ENCODE assay signal across 25 cellular contexts in the genomic region with DNA sequence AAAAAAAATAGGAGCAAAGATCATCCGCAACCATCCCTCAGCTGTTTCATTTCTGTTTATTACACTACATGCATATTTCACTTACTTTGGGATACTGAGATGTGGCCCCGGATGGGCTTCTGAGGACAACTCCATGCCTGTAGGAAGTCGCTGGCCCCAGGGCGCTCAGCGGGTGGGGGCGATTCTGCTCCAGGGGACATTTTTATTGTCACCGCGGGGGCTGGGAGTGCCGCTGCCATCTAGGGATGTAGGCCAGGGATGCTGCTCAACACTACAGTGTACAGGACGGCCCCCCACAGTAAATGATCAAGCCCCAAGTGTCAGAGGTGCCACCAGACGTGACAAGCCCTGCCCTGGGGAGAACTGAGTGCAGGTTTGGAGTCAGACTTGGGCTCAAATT. TPM values are rescaled to one million over a fixed set of nuclear protein-coding genes. Genes with fewer than 3 reads are reported as not detected.
DNase-seq lines count a peak whose midpoint lies in the region; ATAC-seq, FAIRE-seq and TF ChIP-seq lines count a peak whose summit lies in the region.
"Had no signal": no experiment of that assay in that cellular context is flagged by ENCODE, and none has a peak within 500 bp of the region (broad histone marks: within the 10 kb centered on the region; RNA-seq: fewer than 3 reads in every experiment).

No MANE protein-coding gene starts in this region.

- peak overlapping the region; percentile 84 for H3K4me3 Mint-ChIP-seq in HFFc6
- H3K4me3 Mint-ChIP-seq: activated CD4-positive, alpha-beta memory T cell treated with anti-CD3 and anti-CD28 coated beads for 36 hours; naive thymus-derived CD8-positive, alpha-beta T cell had no signal

- H3K27ac ChIP-seq in BLaER1 (no peak overlapping the region), GM12878 (ENCODE audit: control insufficient read depth, insufficient read depth) (no peak overlapping the region), trophoblast cell (ENCODE audit: low read depth, low read length) (no peak overlapping the region)

- RAD21 ChIA-PET in GM12878 (lab: Charles Lee; ENCODE audit: unreplicated experiment) = interaction anchor here (0.6 kb wide), 2 partner anchors 40 to 694 kb away, joined by 3 to 4 read pairs; no protein-coding TSS in a partner anchor

- FAIRE-seq in GM12878 (lab: Jason Lieb, UNC) = no peak

- no peaks in the 10 kb centered on the region for H3K9me3 ChIP-seq in BLaER1
- no peaks in the 10 kb centered on the region for H3K9me3 ChIP-seq in GM12878 (replicated peaks; ENCODE audit: control insufficient read depth, insufficient read depth, low read length)
- H3K9me3 ChIP-seq in trophoblast cell (ENCODE audit: insufficient read depth, low read depth, low read length) = no peaks in the 10 kb centered on the region
- H3K9me3 ChIP-seq: adrenal gland, upper lobe of right lung had no signal

- no peaks in the 10 kb centered on the region for H4K20me1 ChIP-seq in BLaER1
- H4K20me1 ChIP-seq in GM12878 (ENCODE audit: control insufficient read depth, insufficient read depth) = no peaks in the 10 kb centered on the region; the same call in 1 of the 2 replicates

- H3K79me1 ChIP-seq in trophoblast cell (ENCODE audit: low read length) = peaks cover 3% of the 10 kb centered on the region

- SMC1A ChIA-PET in GM12878 (lab: Charles Lee; ENCODE audit: uncharacterized antibody, unreplicated experiment) = interaction anchor here (0.5 kb wide), 1 partner anchor 147 kb away, joined by 3 read pairs; no protein-coding TSS in a partner anchor

- no peak overlapping the region for H4K8ac ChIP-seq in trophoblast cell (ENCODE audit: low read depth, low read length)

- peak overlapping the region; percentile 46 for H4K91ac ChIP-seq in trophoblast cell (ENCODE audit: low read depth, low read length)

- no peak overlapping the region for H3K18ac ChIP-seq in trophoblast cell (ENCODE audit: low read length)

- peaks cover 9% of the 10 kb centered on the region for H3K27me3 Mint-ChIP-seq in HFFc6 (ENCODE audit: insufficient read depth)
- H3K27me3 Mint-ChIP-seq: activated CD4-positive, alpha-beta memory T cell treated with anti-CD3 and anti-CD28 coated beads for 36 hours; naive thymus-derived CD8-positive, alpha-beta T cell had no signal

- H3K4me1 Mint-ChIP-seq in HFFc6 (ENCODE audit: low read depth) = peaks cover 30% of the 10 kb centered on the region

- H3K4me2 ChIP-seq in BLaER1 (0 out of 2 replicates have a peak overlapping the region, but pooled peaks have one; percentile 52), GM12878 (ENCODE audit: control insufficient read depth, insufficient read depth) (peak overlapping the region; percentile 44; the same call in 1 of the 2 replicates), trophoblast cell (ENCODE audit: low read length) (no peak overlapping the region)

- H3K27ac Mint-ChIP-seq in HFFc6 = no peak overlapping the region
- H3K27ac Mint-ChIP-seq: activated CD4-positive, alpha-beta memory T cell treated with anti-CD3 and anti-CD28 coated beads for 36 hours had no signal

- H3K36me3 ChIP-seq in BLaER1 (peaks cover 37% of the 10 kb centered on the region), GM12878 (ENCODE audit: control insufficient read depth in 2 of 2, insufficient read depth in 2 of 2, low read length in 1 of 2) (peaks cover 0 to 25% of the 10 kb centered on the region in 2 experiments; a peak in 3 of 4 replicates), trophoblast cell (ENCODE audit: control insufficient read depth in 1 of 2, insufficient read depth in 2 of 2, low read length in 2 of 2) (no peaks in the 10 kb centered on the region)

- H3K4me1 ChIP-seq in BLaER1 (peaks cover 43% of the 10 kb centered on the region), GM12878 (ENCODE audit: control insufficient read depth, insufficient read depth, low read length) (no peaks in the 10 kb centered on the region), trophoblast cell (ENCODE audit: control insufficient read depth in 1 of 2, insufficient read depth in 2 of 2, low read length in 2 of 2) (peaks cover 16 to 17% of the 10 kb centered on the region in 2 experiments)

- TF ChIP-seq EP300 in GM12878 (IDR thresholded peaks at IDR 0.05; ENCODE audit: borderline replicate concordance in 1 of 2, control insufficient read depth in 1 of 2, low read depth in 2 of 2, low read length in 2 of 2) = no peak

- H3K79me2 ChIP-seq in GM12878 (ENCODE audit: control insufficient read depth, insufficient read depth, low read length) (peaks cover 31% of the 10 kb centered on the region), trophoblast cell (ENCODE audit: control insufficient read depth, insufficient read depth, low read length, poor library complexity) (no peaks in the 10 kb centered on the region)

- no peak overlapping the region for H3K4me3 ChIP-seq in BLaER1
- H3K4me3 ChIP-seq in GM12878 = no peak overlapping the region
- no peak overlapping the region for H3K4me3 ChIP-seq in trophoblast cell (ENCODE audit: low read depth, low read length)
- H3K4me3 ChIP-seq: adrenal gland, upper lobe of right lung had no signal

- BruUV-seq in GM12878 (replicated peaks; lab: Mats Ljungman, UMichigan) = no TSS peak

- H3K9me3 Mint-ChIP-seq in HFFc6 = no peaks in the 10 kb centered on the region
- H3K9me3 Mint-ChIP-seq: activated CD4-positive, alpha-beta memory T cell treated with anti-CD3 and anti-CD28 coated beads for 36 hours; brain; naive thymus-derived CD8-positive, alpha-beta T cell had no signal

- H4K12ac ChIP-seq in trophoblast cell (ENCODE audit: low read depth, low read length) = no peak overlapping the region

- in situ Hi-C loops in GM12878 (cut with MboI) = no loop called here

- H3K9ac ChIP-seq in BLaER1 = no peak overlapping the region; the same call in 1 of the 2 replicates
- H3K9ac ChIP-seq in GM12878 (ENCODE audit: control insufficient read depth, insufficient read depth, low read length) = no peak overlapping the region
- no peak overlapping the region for H3K9ac ChIP-seq in trophoblast cell (ENCODE audit: low read length)

- no peak for TF ChIP-seq POLR2A in GM12878 (IDR thresholded peaks at IDR 0.05; ENCODE audit: low read depth, low read length)

- H2BK120ac ChIP-seq in trophoblast cell (ENCODE audit: insufficient read depth, low read length, poor library complexity) = no peak overlapping the region

- CTCF ChIA-PET in GM12878 (lab: Yijun Ruan, JAX) = interaction anchor here (1.1 to 3.3 kb wide), 4 partner anchors 7 to 112 kb away, joined by 3 to 12 read pairs (median 4); a partner anchor contains a TSS

- H2AFZ ChIP-seq in GM12878 (ENCODE audit: control insufficient read depth, low read depth, low read length) (no peak overlapping the region), trophoblast cell (ENCODE audit: insufficient read depth, low read length, poor library complexity) (no peak overlapping the region)

- H3K23ac ChIP-seq in trophoblast cell (ENCODE audit: low read length) = no peak overlapping the region

- DNase-seq in HFFc6 (no peak), GM12878 (ENCODE audit: low read depth, low spot score) (no peak), trophoblast cell (no peak), NAMALWA (ENCODE audit: low spot score) (no peak)
- DNase-seq: ACHN; activated CD4-positive, alpha-beta memory T cell treated with anti-CD3 and anti-CD28 coated beads for 36 hours; activated gamma-delta T cell; adrenal gland; C1 segment of cervical spinal cord; Calu3; erythroblast; left colon; midbrain; naive thymus-derived CD8-positive, alpha-beta T cell; NCI-H1436; SHP77 treated with DMSO at 0.1 percent for 48 hours; upper lobe of right lung had no signal

- TF ChIP-seq RAD21 in GM12878 (IDR thresholded peaks at IDR 0.05; ENCODE audit: insufficient read depth, low read depth, low read length) = no peak

- no peaks in the 10 kb centered on the region for H3K27me3 ChIP-seq in BLaER1
- H3K27me3 ChIP-seq in GM12878 (replicated peaks in 1 of 2; ENCODE audit: control insufficient read depth in 2 of 2, insufficient read depth in 2 of 2, low read length in 1 of 2) = no peaks in the 10 kb centered on the region
- H3K27me3 ChIP-seq in trophoblast cell (ENCODE audit: insufficient read depth, low read length) = no peaks in the 10 kb centered on the region
- H3K27me3 ChIP-seq: adrenal gland, upper lobe of right lung had no signal

- TF ChIP-seq CTCF in HFFc6 (IDR thresholded peaks at IDR 0.05) (no peak), GM12878 (IDR thresholded peaks at IDR 0.05 in 2 of 3, conservative IDR thresholded peaks at IDR 0.05 in 1 of 3; ENCODE audit: control insufficient read depth in 2 of 3, extremely low read depth in 1 of 3, insufficient read depth in 1 of 3, low read depth in 3 of 3, low read length in 3 of 3) (no peak)

- intact Hi-C loops in GM12878 (cut with micrococcal nuclease; ENCODE audit: unreplicated experiment) = no loop called here

- peak overlapping the region; percentile 4 for H2BK12ac ChIP-seq in trophoblast cell (ENCODE audit: low read length)

- no peak overlapping the region for H2BK5ac ChIP-seq in trophoblast cell (ENCODE audit: low read depth, low read length, poor library complexity)

- no peak overlapping the region for H3K14ac ChIP-seq in trophoblast cell (ENCODE audit: low read length)

- no peaks in the 10 kb centered on the region for H3K36me3 Mint-ChIP-seq in HFFc6 (ENCODE audit: low read depth)
- H3K36me3 Mint-ChIP-seq: brain had no signal

- ATAC-seq in GM12878 = no peak
- ATAC-seq in HG03025 (IDR thresholded peaks at IDR 0.05; ENCODE audit: low FRiP score, unreplicated experiment) = no peak
- ATAC-seq in GM19452 (IDR thresholded peaks at IDR 0.05; ENCODE audit: unreplicated experiment) = no peak
- ATAC-seq: HCT116; left colon; naive thymus-derived CD8-positive, alpha-beta T cell had no signal

- H2AK5ac ChIP-seq in trophoblast cell (ENCODE audit: low read length) = no peak overlapping the region

- 93% methylated on average over 11 of the region's 11 CpGs for WGBS in GM12878 (ENCODE audit: insufficient coverage, insufficient replicate concordance, low lambda C conversion rate, missing lambda C conversion rate)
- no CpG with 5 or more reads among the region's 11 CpGs for WGBS in trophoblast cell (ENCODE audit: extremely low coverage, insufficient coverage, insufficient read length)

- POLR2A ChIA-PET in GM12878 (lab: Charles Lee) = interaction anchor here (1.5 kb wide), 1 partner anchor 11 kb away, joined by 12 read pairs; no protein-coding TSS in a partner anchor

- H3K4ac ChIP-seq in trophoblast cell (ENCODE audit: low read depth, low read length) = no peak overlapping the region

RNA-seq across cellular contexts. Expression of a gene that starts 6.4 kb away (rescaled TPM):
- total RNA-seq in HFFc6 (2021; fragmentation: NEBNext Ultra II Directional; extraction: Animal tissue kit (Norgen Biotek cat#: 25700)) = under 1 TPM in 3 of 6 experiments, not detected in 3; 0.21 to 0.59 (median 0.34) TPM
- total RNA-seq in GM12878 (2013; cell fraction: nucleolus; rRNA removed) = 58.0 and 65.1 TPM in 2 replicates
- total RNA-seq in GM12878 (2014; rRNA removed) = 248 and 257 TPM in 2 replicates
- total RNA-seq in GM12878 (2014; rRNA removed; fragmentation: Illumina TruSeq; extraction: Trizol) = 161 and 175 TPM in 2 replicates
- total RNA-seq in GM12878 (2021) = 271 and 278 TPM in 2 replicates
- polyA plus RNA-seq in GM12878 (2011; ENCODE audit: low read depth) = 451 TPM
- 210 and 301 TPM in 2 replicates for polyA plus RNA-seq in GM12878 (2011; rRNA removed)
- polyA plus RNA-seq in GM12878 (2011; cell fraction: cytosol; rRNA removed) = 363 and 467 TPM in 2 replicates
- 154 and 173 TPM in 2 replicates for polyA plus RNA-seq in GM12878 (2011; cell fraction: nucleus; rRNA removed)
- polyA plus RNA-seq in GM12878 (2012) = 323 and 354 TPM in 2 replicates
- 62.4 and 198 TPM in 2 replicates for polyA plus RNA-seq in GM12878 (2014; fragmentation: Illumina TruSeq; extraction: Trizol)
- 100 to 1,000 TPM in 1 of 2 experiments, 10 to 100 TPM in 1; 16.6 to 111 TPM for polyA plus RNA-seq in GM12878 (2014; fragmentation: Nextera tagmentation; extraction: Ambion mirVana)
- polyA plus RNA-seq in GM12878 (2014; rRNA removed) = 329 and 331 TPM in 2 replicates
- polyA plus RNA-seq in GM12878 (2016; fragmentation: Nextera tagmentation; extraction: Ambion mirVana) = 100 to 1,000 TPM; 335 to 372 TPM
- 103 and 187 TPM in 2 replicates for polyA minus RNA-seq in GM12878 (2011; rRNA and poly(A)+ RNA removed)
- 52.8 and 53.2 TPM in 2 replicates for polyA minus RNA-seq in GM12878 (2011; cell fraction: cytosol; rRNA and poly(A)+ RNA removed)
- 56.9 and 83.2 TPM in 2 replicates for polyA minus RNA-seq in GM12878 (2011; cell fraction: nucleus; rRNA and poly(A)+ RNA removed)
- polyA plus RNA-seq in trophoblast cell (2013) = 0.72 and 0.79 TPM in 2 replicates
- total RNA-seq: chondrocyte had no signal

RNA-seq across cellular contexts. Expression of a gene that starts 8.0 kb away (rescaled TPM):
- 10 to 100 TPM; 45.2 to 49.2 (median 47.2) TPM for total RNA-seq in HFFc6 (2021; fragmentation: NEBNext Ultra II Directional; extraction: Animal tissue kit (Norgen Biotek cat#: 25700))
- 33.7 and 36.0 TPM in 2 replicates for total RNA-seq in GM12878 (2013; cell fraction: nucleolus; rRNA removed)
- total RNA-seq in GM12878 (2014; rRNA removed) (37.7 and 47.6 TPM in 2 replicates), GM12878 (2014; rRNA removed; fragmentation: Illumina TruSeq; extraction: Trizol) (15.3 and 18.0 TPM in 2 replicates), GM12878 (2021) (41.2 and 46.3 TPM in 2 replicates)
- 7.3 TPM for polyA plus RNA-seq in GM12878 (2011; ENCODE audit: low read depth)
- polyA plus RNA-seq in GM12878 (2011; rRNA removed) (7.9 and 16.8 TPM in 2 replicates), GM12878 (2014; fragmentation: Illumina TruSeq; extraction: Trizol) (7.6 and 16.9 TPM in 2 replicates), GM12878 (2014; fragmentation: Nextera tagmentation; extraction: Ambion mirVana) (1 to 10 TPM; 1.2 to 2.6 TPM), GM12878 (2014; rRNA removed) (46.7 and 47.5 TPM in 2 replicates), GM12878 (2016; fragmentation: Nextera tagmentation; extraction: Ambion mirVana) (10 to 100 TPM; 34.7 to 40.9 TPM)
- polyA plus RNA-seq in GM12878 (2011; cell fraction: cytosol; rRNA removed) = 27.1 and 35.7 TPM in 2 replicates
- polyA plus RNA-seq in GM12878 (2011; cell fraction: nucleus; rRNA removed) = 37.6 and 43.4 TPM in 2 replicates
- 23.0 and 25.9 TPM in 2 replicates for polyA plus RNA-seq in GM12878 (2012)
- 8.9 and 21.1 TPM in 2 replicates for polyA minus RNA-seq in GM12878 (2011; rRNA and poly(A)+ RNA removed)
- 9.4 and 12.3 TPM in 2 replicates for polyA minus RNA-seq in GM12878 (2011; cell fraction: cytosol; rRNA and poly(A)+ RNA removed)
- polyA minus RNA-seq in GM12878 (2011; cell fraction: nucleus; rRNA and poly(A)+ RNA removed) = 13.5 and 20.1 TPM in 2 replicates
- 44.4 and 46.3 TPM in 2 replicates for polyA plus RNA-seq in trophoblast cell (2013)

RNA-seq across cellular contexts. Expression of a gene that starts 17.8 kb away (rescaled TPM):
- total RNA-seq in HFFc6 (2021; fragmentation: NEBNext Ultra II Directional; extraction: Animal tissue kit (Norgen Biotek cat#: 25700)) = not detected
- total RNA-seq in GM12878 (2013; cell fraction: nucleolus; rRNA removed) = 10.3 and 11.9 TPM in 2 replicates
- total RNA-seq in GM12878 (2014; rRNA removed) = 1.1 and 1.3 TPM in 2 replicates
- total RNA-seq in GM12878 (2014; rRNA removed; fragmentation: Illumina TruSeq; extraction: Trizol) = 1.3 and 1.7 TPM in 2 replicates
- total RNA-seq in GM12878 (2021) = 1.7 and 3.0 TPM in 2 replicates
- polyA plus RNA-seq in GM12878 (2011; ENCODE audit: low read depth) = not detected
- polyA plus RNA-seq in GM12878 (2011; rRNA removed) = 0.24 and 0.87 TPM in 2 replicates
- polyA plus RNA-seq in GM12878 (2011; cell fraction: cytosol; rRNA removed) = 0.45 and 0.52 TPM in 2 replicates
- 3.8 and 5.1 TPM in 2 replicates for polyA plus RNA-seq in GM12878 (2011; cell fraction: nucleus; rRNA removed)
- 1.8 and 2.2 TPM in 2 replicates for polyA plus RNA-seq in GM12878 (2012)
- polyA plus RNA-seq in GM12878 (2014; fragmentation: Illumina TruSeq; extraction: Trizol) = 0.72 and 0.86 TPM in 2 replicates
- polyA plus RNA-seq in GM12878 (2014; fragmentation: Nextera tagmentation; extraction: Ambion mirVana) = under 1 TPM; 0.07 to 0.21 TPM
- polyA plus RNA-seq in GM12878 (2014; rRNA removed) = 2.9 and 3.4 TPM in 2 replicates
- 1 to 10 TPM in 1 of 2 experiments, under 1 TPM in 1; 0.78 to 1.1 TPM for polyA plus RNA-seq in GM12878 (2016; fragmentation: Nextera tagmentation; extraction: Ambion mirVana)
- 0.59 and 1.5 TPM in 2 replicates for polyA minus RNA-seq in GM12878 (2011; rRNA and poly(A)+ RNA removed)
- polyA minus RNA-seq in GM12878 (2011; cell fraction: cytosol; rRNA and poly(A)+ RNA removed) = not detected in 2 replicates
- polyA minus RNA-seq in GM12878 (2011; cell fraction: nucleus; rRNA and poly(A)+ RNA removed) = 1.9 and 2.3 TPM in 2 replicates
- not detected in 2 replicates for polyA plus RNA-seq in trophoblast cell (2013)
- total RNA-seq: Calu3, chondrocyte, fibroblast of villous mesenchyme, NCI-H460 had no signal
- polyA plus RNA-seq: naive thymus-derived CD8-positive, alpha-beta T cell had no signal

RNA-seq across cellular contexts. Expression of a gene that starts 34.7 kb away (rescaled TPM):
- total RNA-seq in HFFc6 (2021; fragmentation: NEBNext Ultra II Directional; extraction: Animal tissue kit (Norgen Biotek cat#: 25700)) = not detected
- total RNA-seq in GM12878 (2013; cell fraction: nucleolus; rRNA removed) = 1.1 and 1.7 TPM in 2 replicates
- total RNA-seq in GM12878 (2014; rRNA removed) (0.06 TPM in 1 of 2 replicates, not detected in the other), GM12878 (2014; rRNA removed; fragmentation: Illumina TruSeq; extraction: Trizol) (0.18 TPM in 1 of 2 replicates, not detected in the other), GM12878 (2021) (0.08 and 0.54 TPM in 2 replicates)
- polyA plus RNA-seq in GM12878 (2011; ENCODE audit: low read depth) = not detected
- polyA plus RNA-seq in GM12878 (2011; rRNA removed) (0.05 TPM in 1 of 2 replicates, not detected in the other), GM12878 (2014; fragmentation: Illumina TruSeq; extraction: Trizol) (0.04 TPM in 1 of 2 replicates, not detected in the other), GM12878 (2014; fragmentation: Nextera tagmentation; extraction: Ambion mirVana) (not detected), GM12878 (2014; rRNA removed) (0.03 and 0.41 TPM in 2 replicates), GM12878 (2016; fragmentation: Nextera tagmentation; extraction: Ambion mirVana) (not detected)
- polyA plus RNA-seq in GM12878 (2011; cell fraction: cytosol; rRNA removed) = 0.01 and 0.05 TPM in 2 replicates
- 0.31 and 0.39 TPM in 2 replicates for polyA plus RNA-seq in GM12878 (2011; cell fraction: nucleus; rRNA removed)
- polyA plus RNA-seq in GM12878 (2012) = 0.21 and 0.23 TPM in 2 replicates
- not detected in 2 replicates for polyA minus RNA-seq in GM12878 (2011; rRNA and poly(A)+ RNA removed)
- not detected in 2 replicates for polyA minus RNA-seq in GM12878 (2011; cell fraction: cytosol; rRNA and poly(A)+ RNA removed)
- polyA minus RNA-seq in GM12878 (2011; cell fraction: nucleus; rRNA and poly(A)+ RNA removed) = not detected in 2 replicates
- polyA plus RNA-seq in trophoblast cell (2013) = 0.01 and 0.04 TPM in 2 replicates
- total RNA-seq: Calu3; fibroblast of villous mesenchyme; naive thymus-derived CD8-positive, alpha-beta T cell; NCI-H460 had no signal
- polyA plus RNA-seq: naive thymus-derived CD8-positive, alpha-beta T cell had no signal

RNA-seq across cellular contexts. Expression of a gene that starts 36.7 kb away (rescaled TPM):
- total RNA-seq in HFFc6 (2021; fragmentation: NEBNext Ultra II Directional; extraction: Animal tissue kit (Norgen Biotek cat#: 25700)) = not detected
- total RNA-seq in GM12878 (2013; cell fraction: nucleolus; rRNA removed) = not detected in 2 replicates
- total RNA-seq in GM12878 (2014; rRNA removed) (not detected in 2 replicates), GM12878 (2014; rRNA removed; fragmentation: Illumina TruSeq; extraction: Trizol) (not detected in 2 replicates), GM12878 (2021) (not detected in 2 replicates)
- polyA plus RNA-seq in GM12878 (2011; ENCODE audit: low read depth) = 0.13 TPM
- polyA plus RNA-seq in GM12878 (2011; rRNA removed) (not detected in 2 replicates), GM12878 (2014; fragmentation: Illumina TruSeq; extraction: Trizol) (not detected in 2 replicates), GM12878 (2014; fragmentation: Nextera tagmentation; extraction: Ambion mirVana) (under 1 TPM in 1 of 2 experiments, not detected in 1; 0.04 TPM), GM12878 (2014; rRNA removed) (not detected in 2 replicates), GM12878 (2016; fragmentation: Nextera tagmentation; extraction: Ambion mirVana) (under 1 TPM in 1 of 2 experiments, not detected in 1; 0.24 TPM)
- not detected in 2 replicates for polyA plus RNA-seq in GM12878 (2011; cell fraction: cytosol; rRNA removed)
- not detected in 2 replicates for polyA plus RNA-seq in GM12878 (2011; cell fraction: nucleus; rRNA removed)
- 0.06 TPM in 1 of 2 replicates, not detected in the other for polyA plus RNA-seq in GM12878 (2012)
- polyA minus RNA-seq in GM12878 (2011; rRNA and poly(A)+ RNA removed) = not detected in 2 replicates
- polyA minus RNA-seq in GM12878 (2011; cell fraction: cytosol; rRNA and poly(A)+ RNA removed) = not detected in 2 replicates
- polyA minus RNA-seq in GM12878 (2011; cell fraction: nucleus; rRNA and poly(A)+ RNA removed) = not detected in 2 replicates
- polyA plus RNA-seq in trophoblast cell (2013) = 0.07 TPM in 2 replicates
- total RNA-seq: activated CD4-positive, alpha-beta memory T cell treated with anti-CD3 and anti-CD28 coated beads for 36 hours; fibroblast of villous mesenchyme; naive thymus-derived CD8-positive, alpha-beta T cell; upper lobe of right lung had no signal

Comparison
In these comparisons a context has a peak if more than half of its experiments do, and no peak if none do; other contexts are left out.
1. RNA of a gene that starts 6.4 kb away (total RNA-seq): 58.0 to 278 TPM in GM12878; 0.21 to 0.59 TPM in HFFc6; every median in the first group is over 10 times any median in the second.